In genomic region chr2:45889620-45890019, GRCh38 we compare ENCODE assay signal across 9 cellular contexts.
DNase-seq lines count a peak whose midpoint lies in the region; ATAC-seq and TF ChIP-seq lines count a peak whose summit lies in the region.
"Had no signal": no experiment of that assay in that cellular context is flagged by ENCODE, and none has a peak within 500 bp of the region (broad histone marks: within the 10 kb centered on the region; RNA-seq: fewer than 3 reads in every experiment).

No MANE protein-coding gene starts in this region.

- H3K27me3 ChIP-seq in gastroesophageal sphincter = no peaks in the 10 kb centered on the region

- WGBS in gastroesophageal sphincter (ENCODE audit: low coverage in 1 of 2), 2 donors = 69 to 89% methylated on average over 3 of the region's 4 CpGs

- H3K9me3 ChIP-seq in HEK293 (ENCODE audit: control insufficient read depth, insufficient read depth, low read depth, low read length) (no peaks in the 10 kb centered on the region), gastroesophageal sphincter (no peaks in the 10 kb centered on the region)

- no peaks in the 10 kb centered on the region for H3K36me3 Mint-ChIP-seq in activated CD4-positive, alpha-beta T cell treated with anti-CD3 and anti-CD28 coated beads, Interleukin-2, amount 10 ng/mL, durations not matched to agents 7 days and 5 days (ENCODE audit: low read depth)
- H3K36me3 Mint-ChIP-seq in activated T-helper 17 cell treated with anti-CD3 and anti-CD28 coated beads, Interleukin-2, amount 50 U/mL, for 72 hours (ENCODE audit: low read depth) = no peaks in the 10 kb centered on the region

- no peak for DNase-seq in activated CD4-positive, alpha-beta T cell treated with anti-CD3 and anti-CD28 coated beads, Interleukin-2, amount 10 ng/mL, durations not matched to agents 7 days and 5 days
- no peak for DNase-seq in activated CD4-positive, alpha-beta T cell treated with anti-CD3 and anti-CD28 coated beads for 4 hours
- no peak for DNase-seq in stimulated activated naive CD8-positive, alpha-beta T cell treated with anti-CD3 and anti-CD28 coated beads, Interleukin-15, amount 100 ng/mL, for 72 hours
- DNase-seq in NCI-H1092 (lab: John Stamatoyannopoulos, UW) = no peak

- ATAC-seq in activated T-helper 17 cell treated with anti-CD3 and anti-CD28 coated beads, Interleukin-2, amount 50 U/mL, for 72 hours (replicated peaks) = peak; percentile 38
- ATAC-seq in stimulated activated naive CD8-positive, alpha-beta T cell treated with anti-CD3 and anti-CD28 coated beads, Interleukin-15, amount 100 ng/mL, for 72 hours = peak; percentile 49
- ATAC-seq in gastroesophageal sphincter = no peak
- no peak for ATAC-seq in GM18873 (IDR thresholded peaks at IDR 0.05; ENCODE audit: low FRiP score, unreplicated experiment)

- no peaks in the 10 kb centered on the region for H3K27me3 Mint-ChIP-seq in activated CD4-positive, alpha-beta T cell treated with anti-CD3 and anti-CD28 coated beads, Interleukin-2, amount 10 ng/mL, durations not matched to agents 7 days and 5 days
- H3K27me3 Mint-ChIP-seq in activated T-helper 17 cell treated with anti-CD3 and anti-CD28 coated beads, Interleukin-2, amount 50 U/mL, for 72 hours = no peaks in the 10 kb centered on the region
- H3K27me3 Mint-ChIP-seq in stimulated activated naive CD8-positive, alpha-beta T cell treated with anti-CD3 and anti-CD28 coated beads, Interleukin-15, amount 100 ng/mL, for 72 hours = no peaks in the 10 kb centered on the region
- H3K27me3 Mint-ChIP-seq: stimulated activated naive CD8-positive, alpha-beta T cell treated with anti-CD3 and anti-CD28 coated beads, Interleukin-15, Interleukin-2, amounts not matched to agents 100 ng/mL and 50 ng/mL, for 24 hours had no signal

- peaks cover 48% of the 10 kb centered on the region for H3K4me1 Mint-ChIP-seq in activated CD4-positive, alpha-beta T cell treated with anti-CD3 and anti-CD28 coated beads, Interleukin-2, amount 10 ng/mL, durations not matched to agents 7 days and 5 days
- peaks cover 13% of the 10 kb centered on the region for H3K4me1 Mint-ChIP-seq in activated T-helper 17 cell treated with anti-CD3 and anti-CD28 coated beads, Interleukin-2, amount 50 U/mL, for 72 hours
- peaks cover 38% of the 10 kb centered on the region for H3K4me1 Mint-ChIP-seq in stimulated activated naive CD8-positive, alpha-beta T cell treated with anti-CD3 and anti-CD28 coated beads, Interleukin-15, amount 100 ng/mL, for 72 hours

- H3K27ac ChIP-seq in HEK293 (ENCODE audit: extremely low read depth, low read depth, low read length) (no peak overlapping the region), gastroesophageal sphincter (peak overlapping the region in 2 of 4 donors; percentile 14 to 53)

- TF ChIP-seq POLR2A in gastroesophageal sphincter (IDR thresholded peaks at IDR 0.05) = no peak

- CTCF ChIA-PET in activated CD4-positive, alpha-beta T cell treated with anti-CD3 and anti-CD28 coated beads, Interleukin-2, amount 10 ng/mL, durations not matched to agents 7 days and 5 days (lab: Charles Lee) = interaction anchor here (1.1 to 2.2 kb wide), 5 partner anchors 24 to 111 kb away, joined by 3 to 6 read pairs (median 4); no protein-coding TSS in a partner anchor
- CTCF ChIA-PET in HEK293 (lab: Yijun Ruan, JAX) = no interaction called here

- H3K4me1 ChIP-seq in HEK293 (ENCODE audit: control insufficient read depth, insufficient read depth, low read length) (peaks cover 12% of the 10 kb centered on the region), gastroesophageal sphincter (peaks cover 18 to 91% (median 45%) of the 10 kb centered on the region in 3 donors)

- TF ChIP-seq EP300 in gastroesophageal sphincter (IDR thresholded peaks at IDR 0.05) = no peak

- H3K4me3 Mint-ChIP-seq in activated CD4-positive, alpha-beta T cell treated with anti-CD3 and anti-CD28 coated beads, Interleukin-2, amount 10 ng/mL, durations not matched to agents 7 days and 5 days = no peak overlapping the region
- no peak overlapping the region for H3K4me3 Mint-ChIP-seq in activated T-helper 17 cell treated with anti-CD3 and anti-CD28 coated beads, Interleukin-2, amount 50 U/mL, for 72 hours
- H3K4me3 Mint-ChIP-seq in stimulated activated naive CD8-positive, alpha-beta T cell treated with anti-CD3 and anti-CD28 coated beads, Interleukin-15, amount 100 ng/mL, for 72 hours = no peak overlapping the region
- H3K4me3 Mint-ChIP-seq: stimulated activated naive CD8-positive, alpha-beta T cell treated with anti-CD3 and anti-CD28 coated beads, Interleukin-15, Interleukin-2, amounts not matched to agents 100 ng/mL and 50 ng/mL, for 24 hours had no signal

- H3K36me3 ChIP-seq in HEK293 (ENCODE audit: control insufficient read depth in 2 of 2, insufficient read depth in 1 of 2, low read length in 2 of 2) = no peaks in the 10 kb centered on the region
- H3K36me3 ChIP-seq in gastroesophageal sphincter = no peaks in the 10 kb centered on the region

- H3K4me3 ChIP-seq in HEK293 (ENCODE audit: low read depth, low read length) = no peak overlapping the region
- no peak overlapping the region for H3K4me3 ChIP-seq in gastroesophageal sphincter

- no peaks in the 10 kb centered on the region for H3K9me3 Mint-ChIP-seq in activated CD4-positive, alpha-beta T cell treated with anti-CD3 and anti-CD28 coated beads, Interleukin-2, amount 10 ng/mL, durations not matched to agents 7 days and 5 days
- H3K9me3 Mint-ChIP-seq in activated T-helper 17 cell treated with anti-CD3 and anti-CD28 coated beads, Interleukin-2, amount 50 U/mL, for 72 hours = no peaks in the 10 kb centered on the region
- no peaks in the 10 kb centered on the region for H3K9me3 Mint-ChIP-seq in stimulated activated naive CD8-positive, alpha-beta T cell treated with anti-CD3 and anti-CD28 coated beads, Interleukin-15, amount 100 ng/mL, for 72 hours
- H3K9me3 Mint-ChIP-seq: stimulated activated naive CD8-positive, alpha-beta T cell treated with anti-CD3 and anti-CD28 coated beads, Interleukin-15, Interleukin-2, amounts not matched to agents 100 ng/mL and 50 ng/mL, for 24 hours had no signal

- TF ChIP-seq CTCF in HEK293 (tag by site-specific recombination; IDR thresholded peaks at IDR 0.05) = no peak
- no peak for TF ChIP-seq CTCF in gastroesophageal sphincter (IDR thresholded peaks at IDR 0.05)

- peak overlapping the region; percentile 86 for H3K27ac Mint-ChIP-seq in activated CD4-positive, alpha-beta T cell treated with anti-CD3 and anti-CD28 coated beads, Interleukin-2, amount 10 ng/mL, durations not matched to agents 7 days and 5 days
- H3K27ac Mint-ChIP-seq in activated T-helper 17 cell treated with anti-CD3 and anti-CD28 coated beads, Interleukin-2, amount 50 U/mL, for 72 hours = no peak overlapping the region
- no peak overlapping the region for H3K27ac Mint-ChIP-seq in stimulated activated naive CD8-positive, alpha-beta T cell treated with anti-CD3 and anti-CD28 coated beads, Interleukin-15, amount 100 ng/mL, for 72 hours

- POLR2A ChIA-PET in activated CD4-positive, alpha-beta T cell treated with anti-CD3 and anti-CD28 coated beads, Interleukin-2, amount 10 ng/mL, durations not matched to agents 7 days and 5 days (lab: Charles Lee) = no interaction called here
- POLR2A ChIA-PET in HEK293 (lab: Yijun Ruan, JAX) = interaction anchor here (0.7 kb wide), 1 partner anchor 13 kb away, joined by 3 read pairs; no protein-coding TSS in a partner anchor

TF ChIP-seq in HEK293, 187 proteins besides CTCF, POLR2A, EP300 and RAD21:
- TF ChIP-seq EGR2 (tag by site-specific recombination; IDR thresholded peaks at IDR 0.05; ENCODE audit: low read depth) (0 out of 2 replicates have a peak, but pooled peaks have one; percentile 18), ZNF148 (tag by site-specific recombination; IDR thresholded peaks at IDR 0.05; ENCODE audit: borderline replicate concordance) (no peak), ZFHX2 (tag by site-specific recombination; conservative IDR thresholded peaks at IDR 0.05) (0 out of 2 replicates have a peak, but pooled peaks have one; percentile 13), GLI2 (tag by site-specific recombination; IDR thresholded peaks at IDR 0.05; ENCODE audit: borderline replicate concordance, low read depth) (no peak), ZNF677 (tag by site-specific recombination; IDR thresholded peaks at IDR 0.05) (no peak), KLF10 (tag by site-specific recombination; IDR thresholded peaks at IDR 0.05) (no peak), ZNF76 (tag by site-specific recombination; IDR thresholded peaks at IDR 0.05; ENCODE audit: borderline replicate concordance, low read depth) (no peak), KLF7 (tag by site-specific recombination; IDR thresholded peaks at IDR 0.05; ENCODE audit: borderline replicate concordance) (no peak)

Comparison
In these comparisons a context has a peak if more than half of its experiments do, and no peak if none do; other contexts are left out.
1. ATAC-seq: peak in activated T-helper 17 cell treated with anti-CD3 and anti-CD28 coated beads, Interleukin-2, amount 50 U/mL, for 72 hours (single experiment) and stimulated activated naive CD8-positive, alpha-beta T cell treated with anti-CD3 and anti-CD28 coated beads, Interleukin-15, amount 100 ng/mL, for 72 hours (single experiment); none in gastroesophageal sphincter (single experiment) and GM18873 (single experiment).